Comparison of ENCODE assay signal across 9 cellular contexts in genomic region chr17:35540589-35541404, GRCh38. TPM values are rescaled to one million over a fixed set of nuclear protein-coding genes. Genes with fewer than 3 reads are reported as not detected.
A peak's percentile ranks its signal among the peaks of the same experiment; 100 is the strongest.
DNase-seq lines count a peak whose midpoint lies in the region; ATAC-seq lines count a peak whose summit lies in the region.
"Had no signal": no experiment of that assay in that cellular context is flagged by ENCODE, and none has a peak within 500 bp of the region (broad histone marks: within the 10 kb centered on the region; RNA-seq: fewer than 3 reads in every experiment).

No MANE protein-coding gene starts in this region.

- no peaks in the 10 kb centered on the region for H3K27me3 ChIP-seq in MG63

- DNase-seq in CD1c-positive myeloid dendritic cell (ENCODE audit: extremely low spot score) (peak; percentile 90), MG63 (peak; percentile 2), glomerular endothelial cell (ENCODE audit: extremely low read depth, low read depth, low spot score) (peak; percentile 73), NCI-H2171 treated with DMSO at 0.1 percent for 48 hours (lab: John Stamatoyannopoulos, UW) (no peak)
- DNase-seq in activated CD8-positive, alpha-beta memory T cell treated with anti-CD3 and anti-CD28 coated beads, Interleukin-2, amount 50 U/mL, for 48 hours, result peak; percentile 65
- DNase-seq in stimulated activated CD4-positive, alpha-beta T cell treated with anti-CD3 and anti-CD28 coated beads, Interleukin-15, amount 100 ng/mL, for 48 hours (ENCODE audit: low read depth in 2 of 2), result peak; percentile 30 to 35

- ATAC-seq in GM21723 (IDR thresholded peaks at IDR 0.05; ENCODE audit: unreplicated experiment), result no peak
- ATAC-seq in HG02885 (IDR thresholded peaks at IDR 0.05; ENCODE audit: poor library complexity, unreplicated experiment), result no peak
- ATAC-seq: HCT116 had no signal

- H3K4me3 ChIP-seq in MG63, result peak overlapping the region; percentile 46

- no peaks in the 10 kb centered on the region for H3K36me3 ChIP-seq in MG63

- no peaks in the 10 kb centered on the region for H3K9me3 ChIP-seq in MG63

RNA-seq across cellular contexts. Expression of gene SLFN12L, which starts 3.3 kb away (rescaled TPM):
- not detected in 2 replicates for total RNA-seq in MG63 (2014; rRNA removed; shearing (Covaris generic); ENCODE audit: low replicate concordance)
- 0.05 TPM in 1 of 2 replicates, not detected in the other for total RNA-seq in glomerular endothelial cell

RNA-seq across cellular contexts. Expression of gene SLFN14, which starts 19.8 kb away (rescaled TPM):
- total RNA-seq in MG63 (2014; rRNA removed; shearing (Covaris generic); ENCODE audit: low replicate concordance), result not detected in 2 replicates
- total RNA-seq in glomerular endothelial cell, result 0.18 TPM in 1 of 2 replicates, not detected in the other

RNA-seq across cellular contexts. Expression of gene PEX12, which starts 37.6 kb away (rescaled TPM):
- total RNA-seq in MG63 (2014; rRNA removed; shearing (Covaris generic); ENCODE audit: low replicate concordance), result 3.9 and 6.1 TPM in 2 replicates
- 4.6 and 6.3 TPM in 2 replicates for total RNA-seq in glomerular endothelial cell

RNA-seq across cellular contexts. Expression of gene AP2B1, which starts 46.3 kb away (rescaled TPM):
- total RNA-seq in MG63 (2014; rRNA removed; shearing (Covaris generic); ENCODE audit: low replicate concordance), result 52.9 and 65.0 TPM in 2 replicates
- 168 and 203 TPM in 2 replicates for total RNA-seq in glomerular endothelial cell
